In the genomic region with DNA sequence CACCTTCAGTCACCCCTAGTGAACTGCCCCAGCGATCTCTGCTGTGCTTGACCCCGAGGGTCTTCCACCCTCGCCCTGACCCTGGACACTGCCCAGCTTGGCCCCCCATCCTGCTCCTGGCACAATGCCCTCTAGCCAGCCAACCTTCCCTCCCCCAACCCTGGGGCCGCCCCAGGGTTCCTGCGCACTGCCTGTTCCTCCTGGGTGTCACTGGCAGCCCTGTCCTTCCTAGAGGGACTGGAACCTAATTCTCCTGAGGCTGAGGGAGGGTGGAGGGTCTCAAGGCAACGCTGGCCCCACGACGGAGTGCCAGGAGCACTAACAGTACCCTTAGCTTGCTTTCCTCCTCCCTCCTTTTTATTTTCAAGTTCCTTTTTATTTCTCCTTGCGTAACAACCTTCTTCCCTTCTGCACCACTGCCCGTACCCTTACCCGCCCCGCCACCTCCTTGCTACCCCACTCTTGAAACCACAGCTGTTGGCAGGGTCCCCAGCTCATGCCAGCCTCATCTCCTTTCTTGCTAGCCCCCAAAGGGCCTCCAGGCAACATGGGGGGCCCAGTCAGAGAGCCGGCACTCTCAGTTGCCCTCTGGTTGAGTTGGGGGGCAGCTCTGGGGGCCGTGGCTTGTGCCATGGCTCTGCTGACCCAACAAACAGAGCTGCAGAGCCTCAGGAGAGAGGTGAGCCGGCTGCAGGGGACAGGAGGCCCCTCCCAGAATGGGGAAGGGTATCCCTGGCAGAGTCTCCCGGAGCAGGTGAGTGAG, we compare ENCODE assay signal across 1 cellular context.
TF ChIP-seq lines count a peak whose summit lies in the region.

TSS of gene TNFSF13 (plus strand) at position 207 of the 763 bp plus-strand sequence. CDS start at position 497, 290 bp downstream.

TF ChIP-seq in IMR-90, 13 proteins besides CTCF, POLR2A, EP300 and RAD21:
- no peak for TF ChIP-seq MXI1 (IDR thresholded peaks at IDR 0.05; ENCODE audit: borderline replicate concordance, low read depth, low read length)
- no peak for TF ChIP-seq CEBPB (IDR thresholded peaks at IDR 0.05; ENCODE audit: low read depth, low read length)
- TF ChIP-seq RFX5 (IDR thresholded peaks at IDR 0.05; ENCODE audit: low read depth, low read length), result no peak
- TF ChIP-seq BHLHE40 (IDR thresholded peaks at IDR 0.05; ENCODE audit: low read depth, low read length), result no peak
- no peak for TF ChIP-seq CHD1 (IDR thresholded peaks at IDR 0.05; ENCODE audit: low read depth, low read length)
- TF ChIP-seq RCOR1 (IDR thresholded peaks at IDR 0.05; ENCODE audit: insufficient replicate concordance, low read length), result no peak
- no peak for TF ChIP-seq NFE2L2 (IDR thresholded peaks at IDR 0.05; ENCODE audit: low read depth, low read length)
- TF ChIP-seq, protein P1, sequence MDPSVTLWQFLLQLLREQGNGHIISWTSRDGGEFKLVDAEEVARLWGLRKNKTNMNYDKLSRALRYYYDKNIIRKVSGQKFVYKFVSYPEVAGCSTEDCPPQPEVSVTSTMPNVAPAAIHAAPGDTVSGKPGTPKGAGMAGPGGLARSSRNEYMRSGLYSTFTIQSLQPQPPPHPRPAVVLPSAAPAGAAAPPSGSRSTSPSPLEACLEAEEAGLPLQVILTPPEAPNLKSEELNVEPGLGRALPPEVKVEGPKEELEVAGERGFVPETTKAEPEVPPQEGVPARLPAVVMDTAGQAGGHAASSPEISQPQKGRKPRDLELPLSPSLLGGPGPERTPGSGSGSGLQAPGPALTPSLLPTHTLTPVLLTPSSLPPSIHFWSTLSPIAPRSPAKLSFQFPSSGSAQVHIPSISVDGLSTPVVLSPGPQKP (IDR thresholded peaks at IDR 0.05; ENCODE audit: borderline replicate concordance, low read depth, low read length), result no peak
- TF ChIP-seq SMC3 (IDR thresholded peaks at IDR 0.05; ENCODE audit: low read depth, low read length), result no peak
- TF ChIP-seq USF2 (IDR thresholded peaks at IDR 0.05; ENCODE audit: low read depth, low read length), result no peak
- TF ChIP-seq MAZ (IDR thresholded peaks at IDR 0.05; ENCODE audit: borderline replicate concordance, low read depth, low read length), result no peak
- no peak for TF ChIP-seq FOS (IDR thresholded peaks at IDR 0.05; ENCODE audit: low read depth, low read length)
- no peak for TF ChIP-seq MAFK (IDR thresholded peaks at IDR 0.05; ENCODE audit: low read depth, low read length)
